Comparison of ENCODE assay signal across 10 cellular contexts in the genomic region with DNA sequence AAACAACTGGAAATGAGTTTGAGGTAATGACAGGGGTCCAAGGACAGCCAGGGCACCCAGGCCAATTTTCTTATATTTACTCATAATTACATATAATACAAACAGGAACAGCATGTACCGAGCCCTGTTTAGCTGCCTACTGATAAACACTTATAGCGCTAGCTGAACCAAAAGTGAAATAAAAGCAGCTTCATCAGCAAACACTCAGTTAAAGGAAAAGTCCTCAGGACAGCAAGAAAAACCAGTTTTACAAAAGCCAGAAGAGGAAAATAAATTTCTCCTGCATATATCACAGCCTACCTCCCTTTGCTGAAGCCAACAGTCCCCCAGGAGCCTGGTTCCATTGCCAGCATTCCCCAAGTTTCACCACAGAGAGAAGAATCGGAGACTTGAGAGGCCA. TPM values are rescaled to one million over a fixed set of nuclear protein-coding genes. Genes with fewer than 3 reads are reported as not detected.
"Had no signal": no experiment of that assay in that cellular context is flagged by ENCODE, and none has a peak within 500 bp of the region (broad histone marks: within the 10 kb centered on the region; RNA-seq: fewer than 3 reads in every experiment).

No MANE protein-coding gene starts in this region.

RNA-seq across cellular contexts. Expression of a gene that starts 49.8 kb away (rescaled TPM):
- total RNA-seq: OCI-LY7, PC-3, PC-9, Peyer's patch, Right ventricle myocardium inferior, Right ventricle myocardium superior, RPMI7951, SJCRH30, SJSA1, SK-MEL-5 had no signal
